16 cellular contexts compared by ENCODE assay signal in genomic region chr6:116139917-116140316, GRCh38. TPM values are rescaled to one million over a fixed set of nuclear protein-coding genes. Genes with fewer than 3 reads are reported as not detected.
A peak's percentile ranks its signal among the peaks of the same experiment; 100 is the strongest.
DNase-seq lines count a peak whose midpoint lies in the region; ATAC-seq and TF ChIP-seq lines count a peak whose summit lies in the region.
"Had no signal": no experiment of that assay in that cellular context is flagged by ENCODE, and none has a peak within 500 bp of the region (broad histone marks: within the 10 kb centered on the region; RNA-seq: fewer than 3 reads in every experiment).

No MANE protein-coding gene starts in this region.

- no peaks in the 10 kb centered on the region for H3K36me3 Mint-ChIP-seq in MCF 10A (ENCODE audit: insufficient read depth, unreplicated experiment)
- H3K36me3 Mint-ChIP-seq in endodermal cell (ENCODE audit: low read depth): peaks cover 13% of the 10 kb centered on the region

- DNase-seq in MCF 10A (ENCODE audit: unreplicated experiment) (peak; percentile 27), breast epithelium (ENCODE audit: low spot score in 2 of 2) (no peak), NCI-H82 treated with DMSO at 0.1 percent for 48 hours (lab: John Stamatoyannopoulos, UW; ENCODE audit: unreplicated experiment) (peak; percentile 1), endodermal cell (no peak), thyroid gland (peak; percentile 2 to 13), MM.1S (no peak), ureter (ENCODE audit: low spot score) (no peak)
- DNase-seq: activated CD4-positive, alpha-beta T cell treated with anti-CD3 and anti-CD28 coated beads, Interleukin-2, amount 10 ng/mL, durations not matched to agents 7 days and 5 days; KG1; naive thymus-derived CD8-positive, alpha-beta T cell; NCI-H1694; stomach had no signal

- CTCF ChIA-PET in MCF 10A (lab: Yijun Ruan, JAX): interaction anchor here (0.8 to 1.6 kb wide), 2 partner anchors 53 to 378 kb away, joined by 3 to 4 read pairs; no protein-coding TSS in a partner anchor

- no peak overlapping the region for H3K4me2 ChIP-seq in MM.1S (ENCODE audit: low read depth, low read length)

- no peak for ATAC-seq in GM18907 (IDR thresholded peaks at IDR 0.05; ENCODE audit: unreplicated experiment)
- ATAC-seq: naive thymus-derived CD8-positive, alpha-beta T cell had no signal

- H3K9me3 Mint-ChIP-seq in MCF 10A (ENCODE audit: unreplicated experiment): no peaks in the 10 kb centered on the region
- H3K9me3 Mint-ChIP-seq in endodermal cell: no peaks in the 10 kb centered on the region
- H3K9me3 Mint-ChIP-seq: activated CD4-positive, alpha-beta T cell treated with anti-CD3 and anti-CD28 coated beads, Interleukin-2, amount 10 ng/mL, durations not matched to agents 7 days and 5 days; activated naive CD4-positive, alpha-beta T cell treated with anti-CD3 and anti-CD28 coated beads, Interleukin-2, amount 50 U/mL, for 24 hours; naive thymus-derived CD8-positive, alpha-beta T cell had no signal

- intact Hi-C loops in MCF 10A (cut with micrococcal nuclease) (no loop called here), breast epithelium (cut with DNase I; ENCODE audit: low total_unique reads) (no loop called here), thyroid gland (cut with DNase I) (no loop called here)

- H2AFZ ChIP-seq in MM.1S (ENCODE audit: low read length): no peak overlapping the region

- H4K20me1 ChIP-seq in MM.1S (ENCODE audit: insufficient read depth, low read length): no peaks in the 10 kb centered on the region

- H3K4me1 ChIP-seq in breast epithelium: no peaks in the 10 kb centered on the region
- H3K4me1 ChIP-seq in endodermal cell (ENCODE audit: control insufficient read depth, insufficient read depth, low read length): peaks cover 2% of the 10 kb centered on the region
- H3K4me1 ChIP-seq in thyroid gland: no peaks in the 10 kb centered on the region
- H3K4me1 ChIP-seq in MM.1S (ENCODE audit: low read length): no peaks in the 10 kb centered on the region

- TF ChIP-seq CTCF in MCF 10A (IDR thresholded peaks at IDR 0.05; ENCODE audit: unreplicated experiment) (peak; percentile 10), breast epithelium (IDR thresholded peaks at IDR 0.05) (no peak), endodermal cell (conservative IDR thresholded peaks at IDR 0.05) (peak; percentile 75), thyroid gland (IDR thresholded peaks at IDR 0.05) (peak in 1 of 6 experiments; percentile 13), MM.1S (IDR thresholded peaks at IDR 0.05; ENCODE audit: low read length) (no peak)

- H3K4me1 Mint-ChIP-seq in MCF 10A (ENCODE audit: insufficient read depth, unreplicated experiment): no peaks in the 10 kb centered on the region
- peaks cover 23% of the 10 kb centered on the region for H3K4me1 Mint-ChIP-seq in endodermal cell

- H3K36me3 ChIP-seq in breast epithelium (no peaks in the 10 kb centered on the region), endodermal cell (ENCODE audit: control insufficient read depth, insufficient read depth, low read length) (peaks cover 25% of the 10 kb centered on the region), thyroid gland (no peaks in the 10 kb centered on the region), MM.1S (replicated peaks; ENCODE audit: insufficient read depth, low read length) (no peaks in the 10 kb centered on the region)

- TF ChIP-seq POLR2A in breast epithelium (IDR thresholded peaks at IDR 0.05) (no peak), thyroid gland (IDR thresholded peaks at IDR 0.05) (no peak)

- H3K27ac ChIP-seq in breast epithelium: no peak overlapping the region
- H3K27ac ChIP-seq in endodermal cell (ENCODE audit: low read depth, low read length): no peak overlapping the region
- H3K27ac ChIP-seq in thyroid gland: no peak overlapping the region
- H3K27ac ChIP-seq in MM.1S (ENCODE audit: low read length): no peak overlapping the region
- H3K27ac ChIP-seq: stomach had no signal

- H3K9ac ChIP-seq in endodermal cell (ENCODE audit: extremely low read depth, low read length, poor library complexity, severe bottlenecking) (no peak overlapping the region), MM.1S (ENCODE audit: low read length) (no peak overlapping the region)

- H3K9me2 ChIP-seq in MM.1S (replicated peaks; ENCODE audit: insufficient read depth, low read length): no peaks in the 10 kb centered on the region

- H3K4me3 Mint-ChIP-seq in MCF 10A (ENCODE audit: unreplicated experiment) (no peak overlapping the region), endodermal cell (no peak overlapping the region)
- H3K4me3 Mint-ChIP-seq: activated CD4-positive, alpha-beta T cell treated with anti-CD3 and anti-CD28 coated beads, Interleukin-2, amount 10 ng/mL, durations not matched to agents 7 days and 5 days; activated naive CD4-positive, alpha-beta T cell treated with anti-CD3 and anti-CD28 coated beads, Interleukin-2, amount 50 U/mL, for 24 hours; naive thymus-derived CD8-positive, alpha-beta T cell had no signal

- 68 to 74% methylated on average over 3 to 4 of the region's 4 CpGs for WGBS in endodermal cell (ENCODE audit: insufficient coverage in 1 of 2, insufficient read length in 1 of 2), 2 experiments
- 66 to 69% methylated on average over 4 of the region's 4 CpGs for WGBS in thyroid gland, 2 donors

- no peaks in the 10 kb centered on the region for H3K9me3 ChIP-seq in breast epithelium
- no peaks in the 10 kb centered on the region for H3K9me3 ChIP-seq in endodermal cell (ENCODE audit: control insufficient read depth, low read length)
- H3K9me3 ChIP-seq in thyroid gland: no peaks in the 10 kb centered on the region
- H3K9me3 ChIP-seq in MM.1S (replicated peaks; ENCODE audit: insufficient read depth, low read length): no peaks in the 10 kb centered on the region
- H3K9me3 ChIP-seq: stomach had no signal

- POLR2A ChIA-PET in MCF 10A (lab: Yijun Ruan, JAX): no interaction called here

- H3K4me3 ChIP-seq in breast epithelium: no peak overlapping the region
- H3K4me3 ChIP-seq in endodermal cell (ENCODE audit: low read length): no peak overlapping the region
- H3K4me3 ChIP-seq in thyroid gland (replicated peaks in 1 of 3): no peak overlapping the region
- no peak overlapping the region for H3K4me3 ChIP-seq in MM.1S (ENCODE audit: low read length)
- H3K4me3 ChIP-seq: stomach had no signal

- H3K27me3 ChIP-seq in breast epithelium: no peaks in the 10 kb centered on the region
- no peaks in the 10 kb centered on the region for H3K27me3 ChIP-seq in endodermal cell (ENCODE audit: control insufficient read depth, insufficient read depth, low read length, poor library complexity, severe bottlenecking)
- no peaks in the 10 kb centered on the region for H3K27me3 ChIP-seq in thyroid gland
- H3K27me3 ChIP-seq in MM.1S (replicated peaks; ENCODE audit: insufficient read depth, low read length): no peaks in the 10 kb centered on the region
- H3K27me3 ChIP-seq: stomach had no signal

- H3K27me3 Mint-ChIP-seq in MCF 10A (ENCODE audit: insufficient read depth, unreplicated experiment): no peaks in the 10 kb centered on the region
- no peaks in the 10 kb centered on the region for H3K27me3 Mint-ChIP-seq in endodermal cell (ENCODE audit: insufficient read depth)
- H3K27me3 Mint-ChIP-seq: activated CD4-positive, alpha-beta T cell treated with anti-CD3 and anti-CD28 coated beads, Interleukin-2, amount 10 ng/mL, durations not matched to agents 7 days and 5 days; activated naive CD4-positive, alpha-beta T cell treated with anti-CD3 and anti-CD28 coated beads, Interleukin-2, amount 50 U/mL, for 24 hours; naive thymus-derived CD8-positive, alpha-beta T cell had no signal

- BruUV-seq in MCF 10A (replicated peaks; lab: Mats Ljungman, UMichigan): no TSS peak

- H3K79me2 ChIP-seq in MM.1S (ENCODE audit: low read length): no peaks in the 10 kb centered on the region

- H3K27ac Mint-ChIP-seq in MCF 10A (ENCODE audit: low read depth, unreplicated experiment) (no peak overlapping the region), endodermal cell (peak overlapping the region; percentile 49)
- H3K27ac Mint-ChIP-seq: activated CD4-positive, alpha-beta T cell treated with anti-CD3 and anti-CD28 coated beads, Interleukin-2, amount 10 ng/mL, durations not matched to agents 7 days and 5 days; activated naive CD4-positive, alpha-beta T cell treated with anti-CD3 and anti-CD28 coated beads, Interleukin-2, amount 50 U/mL, for 24 hours; naive thymus-derived CD8-positive, alpha-beta T cell had no signal

- no peaks in the 10 kb centered on the region for H3F3A ChIP-seq in MM.1S (ENCODE audit: insufficient read depth, low read length)

RNA-seq across cellular contexts. Expression of gene COL10A1, which starts 14.0 kb away (rescaled TPM):
- not detected in 2 replicates for total RNA-seq in MCF 10A (2022)
- under 1 TPM in 1 of 3 donors, not detected in 2; 0.29 TPM for total RNA-seq in breast epithelium
- not detected for total RNA-seq in endodermal cell
- polyA plus RNA-seq in endodermal cell (2013, experiment 1 of 2): not detected
- not detected for polyA plus RNA-seq in endodermal cell (2013, experiment 2 of 2)
- total RNA-seq in thyroid gland: under 1 TPM in 1 of 4 donors, not detected in 3; 0.78 TPM
- not detected for total RNA-seq in ureter
- total RNA-seq: activated CD4-positive, alpha-beta T cell treated with anti-CD3 and anti-CD28 coated beads, Interleukin-2, amount 10 ng/mL, durations not matched to agents 7 days and 5 days; liver; naive thymus-derived CD8-positive, alpha-beta T cell; pulmonary artery endothelial cell had no signal
- polyA plus RNA-seq: stomach had no signal

RNA-seq across cellular contexts. Expression of gene NT5DC1, which starts 39.3 kb away (rescaled TPM):
- total RNA-seq in MCF 10A (2022) (16.5 and 27.6 TPM in 2 replicates), breast epithelium (10 to 100 TPM; 11.2 to 13.3 (median 11.8) TPM), endodermal cell (100 to 1,000 TPM in 1 of 2 donors, 10 to 100 TPM in 1; 83.0 to 136 TPM), thyroid gland (10 to 100 TPM; 17.5 to 35.7 (median 22.1) TPM), ureter (41.6 TPM)
- polyA plus RNA-seq in endodermal cell (2013, experiment 1 of 2): 35.9 TPM
- polyA plus RNA-seq in endodermal cell (2013, experiment 2 of 2): 32.2 TPM

Comparison
In these comparisons a context has a peak if more than half of its experiments do, and no peak if none do; other contexts are left out.
1. DNase-seq: peak in MCF 10A (single experiment), NCI-H82 treated with DMSO at 0.1 percent for 48 hours (single experiment) and thyroid gland (2 of 2); none in breast epithelium (0 of 2), endodermal cell (single experiment), MM.1S (single experiment) and ureter (single experiment).
2. CTCF ChIP-seq: peak in MCF 10A (single experiment) and endodermal cell (single experiment); none in breast epithelium (0 of 3) and MM.1S (single experiment).